In genomic region chr17:35141681-35142466, GRCh38 we compare ENCODE assay signal across 8 cellular contexts. TPM values are rescaled to one million over a fixed set of nuclear protein-coding genes. Genes with fewer than 3 reads are reported as not detected.
DNase-seq lines count a peak whose midpoint lies in the region; ATAC-seq and TF ChIP-seq lines count a peak whose summit lies in the region.

TSS of gene NLE1 (minus strand) at chr17:35142303. CDS start at chr17:35142275, 28 bp downstream.

- peak; percentile 87 for DNase-seq in DMS53 (lab: John Stamatoyannopoulos, UW)
- DNase-seq in SHP77 (lab: John Stamatoyannopoulos, UW), result peak; percentile 60 to 62
- peak; percentile 96 for DNase-seq in activated effector memory CD4-positive, alpha-beta T cell treated with anti-CD3 and anti-CD28 coated beads, Interleukin-2, amount 50 U/mL, for 16 hours
- peak; percentile 72 to 92 for DNase-seq in foreskin fibroblast
- peak; percentile 91 for DNase-seq in neural crest cell (ENCODE audit: low read depth, low spot score)
- DNase-seq in stimulated activated naive CD8-positive, alpha-beta T cell treated with anti-CD3 and anti-CD28 coated beads, Interleukin-15, amount 100 ng/mL, for 72 hours, result peak; percentile 93

- peak within 1 kb of the TSS; percentile 62 for H3K27ac Mint-ChIP-seq in neural crest cell (ENCODE audit: unreplicated experiment)
- peak within 1 kb of the TSS; percentile 76 to 78 for H3K27ac Mint-ChIP-seq in stimulated activated naive CD8-positive, alpha-beta T cell treated with anti-CD3 and anti-CD28 coated beads, Interleukin-15, amount 100 ng/mL, for 72 hours

- ATAC-seq in GM21723 (IDR thresholded peaks at IDR 0.05; ENCODE audit: unreplicated experiment), result peak; percentile 93
- peak; percentile 96 for ATAC-seq in stimulated activated naive CD8-positive, alpha-beta T cell treated with anti-CD3 and anti-CD28 coated beads, Interleukin-15, amount 100 ng/mL, for 72 hours

- TF ChIP-seq CTCF in LNCAP (IDR thresholded peaks at IDR 0.05), result peak; percentile 96
- peak; percentile 86 for TF ChIP-seq CTCF in foreskin fibroblast (IDR thresholded peaks at IDR 0.05; ENCODE audit: low read depth, low read length)
- TF ChIP-seq CTCF in neural crest cell (conservative IDR thresholded peaks at IDR 0.05), result peak; percentile 94

- H3K4me3 ChIP-seq in foreskin fibroblast (ENCODE audit: low read depth in 1 of 2, low read length in 2 of 2), result peak within 1 kb of the TSS; percentile 96 to 98

- no peaks in the 10 kb centered on the region for H3K9me3 Mint-ChIP-seq in neural crest cell
- H3K9me3 Mint-ChIP-seq in stimulated activated naive CD8-positive, alpha-beta T cell treated with anti-CD3 and anti-CD28 coated beads, Interleukin-15, amount 100 ng/mL, for 72 hours, result no peaks in the 10 kb centered on the region

- peaks cover 6% of the 10 kb centered on the region for H3K4me1 Mint-ChIP-seq in neural crest cell
- H3K4me1 Mint-ChIP-seq in stimulated activated naive CD8-positive, alpha-beta T cell treated with anti-CD3 and anti-CD28 coated beads, Interleukin-15, amount 100 ng/mL, for 72 hours, result peaks cover 21% of the 10 kb centered on the region

- H3K4me3 Mint-ChIP-seq in neural crest cell, result peak within 1 kb of the TSS; percentile 88
- peak within 1 kb of the TSS; percentile 82 to 85 for H3K4me3 Mint-ChIP-seq in stimulated activated naive CD8-positive, alpha-beta T cell treated with anti-CD3 and anti-CD28 coated beads, Interleukin-15, amount 100 ng/mL, for 72 hours

- peaks cover 2% of the 10 kb centered on the region for H3K27me3 Mint-ChIP-seq in neural crest cell (ENCODE audit: low read depth)
- no peaks in the 10 kb centered on the region for H3K27me3 Mint-ChIP-seq in stimulated activated naive CD8-positive, alpha-beta T cell treated with anti-CD3 and anti-CD28 coated beads, Interleukin-15, amount 100 ng/mL, for 72 hours

- no peaks in the 10 kb centered on the region for H3K36me3 Mint-ChIP-seq in neural crest cell (ENCODE audit: low read depth)

RNA-seq across cellular contexts. Expression of gene NLE1, which starts in this region (rescaled TPM):
- 35.8 and 40.0 TPM in 2 replicates for total RNA-seq in neural crest cell

Comparison
In these comparisons a context has a peak if more than half of its experiments do, and no peak if none do; other contexts are left out.
1. Peak in every context shown above with its lines: DNase-seq, ATAC-seq and H3K4me3 ChIP-seq.